Comparison of ENCODE assay signal across 14 cellular contexts in genomic region chr9:90309809-90310522, GRCh38.
DNase-seq lines count a peak whose midpoint lies in the region; ATAC-seq, FAIRE-seq and TF ChIP-seq lines count a peak whose summit lies in the region.
"Had no signal": no experiment of that assay in that cellular context is flagged by ENCODE, and none has a peak within 500 bp of the region (broad histone marks: within the 10 kb centered on the region; RNA-seq: fewer than 3 reads in every experiment).

No MANE protein-coding gene starts in this region.

- H4K8ac ChIP-seq in mesendoderm (ENCODE audit: low read depth, low read length) = no peak overlapping the region

- WGBS in small intestine, 3 donors = 48 to 68% (median 53%) methylated on average over 7 of the region's 7 CpGs
- no CpG with 5 or more reads among the region's 7 CpGs for WGBS in mesendoderm (ENCODE audit: extremely low coverage, insufficient coverage, low lambda C conversion rate)

- H4K5ac ChIP-seq in mesendoderm (ENCODE audit: low read length) = no peak overlapping the region

- ATAC-seq in left colon = peak; percentile 90

- H3K27ac Mint-ChIP-seq in endothelial cell (ENCODE audit: unreplicated experiment) = no peak overlapping the region

- peaks cover 5% of the 10 kb centered on the region for H3K27me3 Mint-ChIP-seq in endothelial cell (ENCODE audit: unreplicated experiment)

- TF ChIP-seq CTCF in endothelial cell (IDR thresholded peaks at IDR 0.05; ENCODE audit: unreplicated experiment) = no peak

- no peak overlapping the region for H3K56ac ChIP-seq in mesendoderm (ENCODE audit: low read length)

- H3K18ac ChIP-seq in mesendoderm (ENCODE audit: low read length) = no peak overlapping the region

- no peaks in the 10 kb centered on the region for H3K9me3 Mint-ChIP-seq in endothelial cell (ENCODE audit: unreplicated experiment)

- intact Hi-C loops in left colon (cut with DNase I, micrococcal nuclease) = no loop called here

- H3K9me3 ChIP-seq in endocrine pancreas (ENCODE audit: control insufficient read depth, low read length) (no peaks in the 10 kb centered on the region), small intestine (ENCODE audit: control insufficient read depth, low read depth) (no peaks in the 10 kb centered on the region)

- H2BK120ac ChIP-seq in mesendoderm (ENCODE audit: low read depth, low read length) = no peak overlapping the region

- H3K4me1 ChIP-seq in endocrine pancreas (ENCODE audit: control insufficient read depth, insufficient read depth, low read length) = peaks cover 8% of the 10 kb centered on the region
- H3K4me1 ChIP-seq in small intestine (ENCODE audit: control insufficient read depth in 2 of 2, insufficient read depth in 1 of 2, low read depth in 1 of 2, low read length in 1 of 2) = no peaks in the 10 kb centered on the region
- no peaks in the 10 kb centered on the region for H3K4me1 ChIP-seq in mesendoderm (ENCODE audit: control insufficient read depth, low read depth, low read length)

- H2AK5ac ChIP-seq in mesendoderm (ENCODE audit: low read length) = no peak overlapping the region

- H3K4me3 ChIP-seq in endocrine pancreas (ENCODE audit: control insufficient read depth, insufficient read depth, low read length) (peak overlapping the region; percentile 39), small intestine (ENCODE audit: low read depth in 1 of 2, low read length in 2 of 2) (no peak overlapping the region), mesendoderm (ENCODE audit: low read length) (no peak overlapping the region)

- no peak overlapping the region for H2BK15ac ChIP-seq in mesendoderm (replicated peaks; ENCODE audit: low read depth)

- no peak overlapping the region for H3K23ac ChIP-seq in mesendoderm (ENCODE audit: low read length)

- no peak for FAIRE-seq in small intestine (lab: Jason Lieb, UNC)
- FAIRE-seq: GM18507 had no signal

- H3K27ac ChIP-seq in small intestine (ENCODE audit: low read depth in 1 of 2, low read length in 1 of 2) (no peak overlapping the region), mesendoderm (ENCODE audit: low read depth, low read length) (no peak overlapping the region)
- H3K27ac ChIP-seq: C4-2B had no signal

- no peaks in the 10 kb centered on the region for H3K79me2 ChIP-seq in mesendoderm (ENCODE audit: control insufficient read depth, insufficient read depth, low read length)

- H3K36me3 Mint-ChIP-seq in endothelial cell (ENCODE audit: low read depth, unreplicated experiment) = no peaks in the 10 kb centered on the region

- H3K36me3 ChIP-seq in endocrine pancreas (ENCODE audit: control insufficient read depth, insufficient read depth, low read length) (no peaks in the 10 kb centered on the region), small intestine (ENCODE audit: control insufficient read depth in 2 of 2, insufficient read depth in 2 of 2, low read length in 2 of 2) (no peaks in the 10 kb centered on the region), mesendoderm (ENCODE audit: control insufficient read depth, insufficient read depth, low read length) (no peaks in the 10 kb centered on the region)

- H3K9ac ChIP-seq in endocrine pancreas (ENCODE audit: control insufficient read depth, insufficient read depth, low read length) (no peak overlapping the region), mesendoderm (ENCODE audit: low read length) (no peak overlapping the region)

- DNase-seq in NCI-H146 (lab: John Stamatoyannopoulos, UW) (peak; percentile 15), NCI-H146 treated with DMSO at 0.1 percent for 48 hours (lab: John Stamatoyannopoulos, UW; ENCODE audit: unreplicated experiment) (no peak), left colon (peak in 1 of 2 donors; percentile 11), small intestine (peak; percentile 6), mesendoderm (no peak), endothelial cell (ENCODE audit: low spot score) (no peak)
- no peak for DNase-seq in activated CD4-positive, CD25-positive, alpha-beta regulatory T cell (lab: John Stamatoyannopoulos, UW)
- DNase-seq: KBM-7, NCI-H1048, NCI-H187, NCI-H774 had no signal

- H3K27me3 ChIP-seq in endocrine pancreas (ENCODE audit: control insufficient read depth, insufficient read depth, low read length) (no peaks in the 10 kb centered on the region), small intestine (ENCODE audit: control insufficient read depth in 2 of 2, insufficient read depth in 2 of 2, low read length in 2 of 2) (no peaks in the 10 kb centered on the region), mesendoderm (ENCODE audit: insufficient read depth, low read length, poor library complexity) (no peaks in the 10 kb centered on the region)

- no peak overlapping the region for H2BK5ac ChIP-seq in mesendoderm (ENCODE audit: low read length)

- H3K4ac ChIP-seq in mesendoderm (ENCODE audit: low read depth, low read length) = no peak overlapping the region

- no peaks in the 10 kb centered on the region for H3K4me1 Mint-ChIP-seq in endothelial cell (ENCODE audit: unreplicated experiment)

- H3K4me2 ChIP-seq in mesendoderm (ENCODE audit: low read length) = no peak overlapping the region

- H3K79me1 ChIP-seq in mesendoderm (ENCODE audit: low read length) = no peaks in the 10 kb centered on the region

- H3K4me3 Mint-ChIP-seq in endothelial cell (ENCODE audit: unreplicated experiment) = no peak overlapping the region

Comparison
In these comparisons a context has a peak if more than half of its experiments do, and no peak if none do; other contexts are left out.
1. DNase-seq: peak in NCI-H146 (single experiment) and small intestine (single experiment); none in NCI-H146 treated with DMSO at 0.1 percent for 48 hours (single experiment), activated CD4-positive, CD25-positive, alpha-beta regulatory T cell (0 of 4), mesendoderm (single experiment) and endothelial cell (single experiment).